In the genomic region with DNA sequence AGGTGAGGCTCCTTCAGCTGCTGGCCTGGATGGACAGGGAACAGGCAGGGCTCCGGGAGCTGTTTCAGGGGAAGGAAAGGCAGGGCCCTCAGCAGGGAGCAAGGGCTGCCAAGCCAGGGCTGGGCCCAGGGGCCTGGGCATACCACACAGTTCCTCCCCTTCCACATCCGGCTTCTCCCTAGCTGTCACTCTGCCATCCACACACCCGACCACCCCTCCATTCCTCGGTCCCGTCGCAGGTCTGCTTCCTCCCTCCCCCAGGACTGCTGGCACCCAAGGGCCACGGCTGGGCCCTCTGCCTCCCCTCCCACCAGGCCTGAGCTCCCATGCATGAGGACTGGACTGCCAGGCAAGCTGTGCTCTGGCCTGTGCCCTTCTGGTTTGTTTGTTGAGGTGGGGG, we compare ENCODE assay signal across 1 cellular context.
TF ChIP-seq lines count a peak whose summit lies in the region.

No MANE protein-coding gene starts in this region.

TF ChIP-seq in endothelial cell of umbilical vein, 7 proteins besides CTCF, POLR2A, EP300 and RAD21:
- TF ChIP-seq, protein P1, sequence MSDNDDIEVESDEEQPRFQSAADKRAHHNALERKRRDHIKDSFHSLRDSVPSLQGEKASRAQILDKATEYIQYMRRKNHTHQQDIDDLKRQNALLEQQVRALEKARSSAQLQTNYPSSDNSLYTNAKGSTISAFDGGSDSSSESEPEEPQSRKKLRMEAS (IDR thresholded peaks at IDR 0.05; ENCODE audit: insufficient read depth, insufficient read length) = no peak
- TF ChIP-seq FOS (IDR thresholded peaks at IDR 0.05; ENCODE audit: borderline replicate concordance, insufficient read depth, low read length) (no peak), JUN (IDR thresholded peaks at IDR 0.05; ENCODE audit: borderline replicate concordance, insufficient read depth, insufficient read length, low read depth) (no peak), POLR2AphosphoS5 (IDR thresholded peaks at IDR 0.05; ENCODE audit: insufficient read depth, low read depth, low read length) (no peak), MYC (IDR thresholded peaks at IDR 0.05; ENCODE audit: low read depth, low read length) (no peak), GATA2 (IDR thresholded peaks at IDR 0.05; ENCODE audit: insufficient read depth, insufficient read length, low read depth, low read length) (no peak), EZH2 (IDR thresholded peaks at IDR 0.05; ENCODE audit: borderline replicate concordance, low read depth, low read length, severe bottlenecking) (no peak)
